In genomic region chr11:31327417-31327816, GRCh38 we compare ENCODE assay signal across 36 cellular contexts. TPM values are rescaled to one million over a fixed set of nuclear protein-coding genes. Genes with fewer than 3 reads are reported as not detected.
"Had no signal": no experiment of that assay in that cellular context is flagged by ENCODE, and none has a peak within 500 bp of the region (broad histone marks: within the 10 kb centered on the region; RNA-seq: fewer than 3 reads in every experiment).

No MANE protein-coding gene starts in this region.

- H3K27ac Mint-ChIP-seq: activated CD8-positive, alpha-beta memory T cell treated with anti-CD3 and anti-CD28 coated beads, Interleukin-2, amount 10 ng/mL, durations not matched to agents 7 days and 5 days; activated naive CD4-positive, alpha-beta T cell treated with anti-CD3 and anti-CD28 coated beads for 36 hours; activated naive CD8-positive, alpha-beta T cell had no signal

- H3K27ac ChIP-seq: brain microvascular endothelial cell, Peyer's patch, SJSA1, WERI-Rb-1 had no signal

- H3K36me3 Mint-ChIP-seq: activated CD8-positive, alpha-beta memory T cell treated with anti-CD3 and anti-CD28 coated beads, Interleukin-2, amount 10 ng/mL, durations not matched to agents 7 days and 5 days; activated naive CD8-positive, alpha-beta T cell had no signal

- DNase-seq: activated CD4-positive, alpha-beta memory T cell treated with anti-CD3 and anti-CD28 coated beads, Interleukin-2, amount 10 ng/mL, durations not matched to agents 7 days and 5 days; activated CD4-positive, alpha-beta T cell treated with anti-CD3 and anti-CD28 coated beads for 1 hour; activated CD4-positive, alpha-beta T cell treated with anti-CD3 and anti-CD28 coated beads for 48 hours; activated CD4-positive, CD25-positive, alpha-beta regulatory T cell; activated CD8-positive, alpha-beta memory T cell treated with anti-CD3 and anti-CD28 coated beads for 24 hours; activated CD8-positive, alpha-beta memory T cell treated with anti-CD3 and anti-CD28 coated beads, Interleukin-2, amount 10 ng/mL, durations not matched to agents 7 days and 5 days; activated CD8-positive, alpha-beta memory T cell treated with anti-CD3 and anti-CD28 coated beads, Interleukin-2, amount 50 U/mL, for 48 hours; activated gamma-delta T cell; activated naive CD4-positive, alpha-beta T cell treated with anti-CD3 and anti-CD28 coated beads for 36 hours; activated T-cell treated with anti-CD3 and anti-CD28 coated beads, Interleukin-2, amount 50 U/mL, for 48 hours; amniotic stem cell; aorta; brain microvascular endothelial cell; central memory CD4-positive, alpha-beta T cell; NCI-H1092 treated with DMSO at 0.1 percent for 48 hours; NCI-H1417; NCI-H146; NCI-H187; NCI-H2029 treated with DMSO at 0.1 percent for 48 hours; NCI-H2107; NCI-H2171; NCI-H510A; NCI-H526; NCI-H748 treated with DMSO at 0.1 percent for 48 hours; NK-92 treated with Interleukin-12 subunit alpha and Interleukin-12 subunit beta, amount 100 ng/mL, for 24 hours; PC-3; Peyer's patch; RPMI8226; SHP77 treated with DMSO at 0.1 percent for 48 hours; SK-N-SH; T1000; WERI-Rb-1 had no signal

- H3K9me3 Mint-ChIP-seq: T-helper 1 cell treated with Interleukin-12 subunit alpha and Interleukin-12 subunit beta and Interleukin-4 antibody, amounts not matched to agents 30 μg/mL and 1 μg/mL, for 36 hours had no signal

- H3K27me3 ChIP-seq: brain microvascular endothelial cell, Peyer's patch, SJSA1 had no signal

- H3K4me3 ChIP-seq: SJSA1 had no signal

- H3K4me1 ChIP-seq: Peyer's patch, SJSA1 had no signal

- ATAC-seq: PC-3 had no signal

- H3K9me3 ChIP-seq: Peyer's patch, SJSA1, SK-N-SH had no signal

- H3K36me3 ChIP-seq: brain microvascular endothelial cell, Peyer's patch, SJSA1, WERI-Rb-1 had no signal

- H3K4me3 Mint-ChIP-seq: activated CD4-positive, alpha-beta memory T cell treated with anti-CD3 and anti-CD28 coated beads, Interleukin-2, amount 10 ng/mL, durations not matched to agents 7 days and 5 days; activated naive CD4-positive, alpha-beta T cell treated with anti-CD3 and anti-CD28 coated beads for 36 hours; activated naive CD8-positive, alpha-beta T cell; T-helper 1 cell treated with Interleukin-12 subunit alpha and Interleukin-12 subunit beta and Interleukin-4 antibody, amounts not matched to agents 30 μg/mL and 1 μg/mL, for 36 hours had no signal

RNA-seq across cellular contexts. Expression of gene DCDC1, which starts 42.1 kb away (rescaled TPM):
- total RNA-seq: activated CD4-positive, alpha-beta memory T cell treated with anti-CD3 and anti-CD28 coated beads, Interleukin-2, amount 10 ng/mL, durations not matched to agents 7 days and 5 days; chondrocyte; PC-3; SJSA1 had no signal
